In genomic region chr17:77656054-77656453, GRCh38 we compare ENCODE assay signal across 18 cellular contexts.
"Had no signal": no experiment of that assay in that cellular context is flagged by ENCODE, and none has a peak within 500 bp of the region (broad histone marks: within the 10 kb centered on the region; RNA-seq: fewer than 3 reads in every experiment).

No MANE protein-coding gene starts in this region.

- DNase-seq: KBM-7, MV-4-11, NCI-H1048, NCI-H1105, NCI-H1417, NCI-H1436 treated with DMSO at 0.1 percent for 48 hours, NCI-H1694 treated with DMSO at 0.1 percent for 48 hours, NCI-H1930, NCI-H2081, NCI-H2107, NCI-H524, NCI-H69, NCI-H774, Right ventricle myocardium superior, RPMI8226, SIG-M5 had no signal

- H3K4me1 ChIP-seq: SJSA1 had no signal

- H3K27ac ChIP-seq: SJSA1, SK-N-MC had no signal

- H3K36me3 ChIP-seq: SJSA1 had no signal

- H3K4me3 ChIP-seq: SJSA1, SK-N-MC had no signal
